Comparison of ENCODE assay signal across 8 cellular contexts in genomic region chrX:38806054-38806389, GRCh38. TPM values are rescaled to one million over a fixed set of nuclear protein-coding genes. Genes with fewer than 3 reads are reported as not detected.
DNase-seq lines count a peak whose midpoint lies in the region; ATAC-seq, FAIRE-seq and TF ChIP-seq lines count a peak whose summit lies in the region.

No MANE protein-coding gene starts in this region.

- TF ChIP-seq POLR2A in NB4 (IDR thresholded peaks at IDR 0.05; ENCODE audit: extremely low read depth, insufficient read length) = no peak

- no peak overlapping the region for H4K91ac ChIP-seq in mesenchymal stem cell (ENCODE audit: low read length)

- no peak overlapping the region for H2BK120ac ChIP-seq in mesenchymal stem cell (ENCODE audit: low read depth, low read length)

- no peak overlapping the region for H4K8ac ChIP-seq in mesenchymal stem cell (ENCODE audit: low read length)

- H3K4me1 ChIP-seq in mesenchymal stem cell (ENCODE audit: control insufficient read depth, insufficient read depth, low read depth, low read length) = peaks cover 8% of the 10 kb centered on the region

- no peak overlapping the region for H3K23ac ChIP-seq in mesenchymal stem cell (ENCODE audit: low read length in 2 of 2)

- ATAC-seq in HG03469 (IDR thresholded peaks at IDR 0.05; ENCODE audit: unreplicated experiment) = no peak

- DNase-seq in NCI-H345 (lab: John Stamatoyannopoulos, UW) (peak; percentile 61), NCI-H345 treated with DMSO at 0.1 percent for 48 hours (lab: John Stamatoyannopoulos, UW; ENCODE audit: unreplicated experiment) (no peak), NB4 (ENCODE audit: low read depth) (no peak), brain microvascular endothelial cell (no peak), mesenchymal stem cell (no peak), urothelium cell line (ENCODE audit: low spot score) (peak; percentile 23), NCI-H128 (lab: John Stamatoyannopoulos, UW; ENCODE audit: unreplicated experiment) (no peak)

- no peak overlapping the region for H2BK5ac ChIP-seq in mesenchymal stem cell (ENCODE audit: low read depth, low read length, poor library complexity, severe bottlenecking)

- no peak overlapping the region for H2AK5ac ChIP-seq in mesenchymal stem cell (ENCODE audit: low read length, severe bottlenecking)

- H2BK15ac ChIP-seq in mesenchymal stem cell (ENCODE audit: low read depth, poor library complexity, severe bottlenecking) = no peak overlapping the region

- no peak for TF ChIP-seq CTCF in NB4 (IDR thresholded peaks at IDR 0.05; ENCODE audit: low read depth, low read length)
- TF ChIP-seq CTCF in brain microvascular endothelial cell (IDR thresholded peaks at IDR 0.05; ENCODE audit: low read depth, low read length, missing control alignments) = no peak

- H3K36me3 ChIP-seq in brain microvascular endothelial cell (replicated peaks) = no peaks in the 10 kb centered on the region
- peaks cover 0 to 9% of the 10 kb centered on the region in 2 experiments for H3K36me3 ChIP-seq in mesenchymal stem cell (ENCODE audit: control insufficient read depth in 1 of 2, insufficient read depth in 2 of 2, low read depth in 1 of 2, low read length in 2 of 2)

- in situ Hi-C loops in brain microvascular endothelial cell (cut with HindIII; ENCODE audit: low pct_ligation_motif_present, low sequenced_read_pairs) = no loop called here

- no peak overlapping the region for H2AFZ ChIP-seq in mesenchymal stem cell (ENCODE audit: low read depth, low read length)

- no peaks in the 10 kb centered on the region for H3K27me3 ChIP-seq in brain microvascular endothelial cell (replicated peaks)
- H3K27me3 ChIP-seq in mesenchymal stem cell (ENCODE audit: control insufficient read depth in 1 of 2, insufficient read depth in 1 of 2, low read length in 2 of 2) = peaks cover 0 to 4% of the 10 kb centered on the region in 2 experiments

- no peak overlapping the region for H3K14ac ChIP-seq in mesenchymal stem cell (ENCODE audit: low read length in 2 of 2)

- H3K18ac ChIP-seq in mesenchymal stem cell (ENCODE audit: low read depth in 1 of 2, low read length in 2 of 2) = no peak overlapping the region

- H3K4me2 ChIP-seq in mesenchymal stem cell (ENCODE audit: low read length, poor library complexity, severe bottlenecking) = no peak overlapping the region

- H3K4ac ChIP-seq in mesenchymal stem cell (ENCODE audit: low read depth in 1 of 2, low read length in 2 of 2) = peak overlapping the region in 1 of 2 experiments; percentile 16

- H3K9ac ChIP-seq in mesenchymal stem cell (ENCODE audit: low read length) = peak overlapping the region; percentile 98

- H3K79me1 ChIP-seq in mesenchymal stem cell (replicated peaks; ENCODE audit: low read length, poor library complexity, severe bottlenecking) = no peaks in the 10 kb centered on the region

- H3K27ac ChIP-seq in brain microvascular endothelial cell = peak overlapping the region; percentile 90
- H3K27ac ChIP-seq in mesenchymal stem cell (ENCODE audit: low read length, poor library complexity, severe bottlenecking) = peak overlapping the region; percentile 74

- FAIRE-seq in urothelium cell line (lab: Jason Lieb, UNC) = no peak

- H3K4me3 ChIP-seq in NB4 (ENCODE audit: low read depth, low read length) (peak overlapping the region; percentile 72), brain microvascular endothelial cell (ENCODE audit: low read depth, low read length) (peak overlapping the region; percentile 73), mesenchymal stem cell (ENCODE audit: insufficient read depth in 1 of 2, low read depth in 1 of 2, low read length in 2 of 2) (peak overlapping the region in 1 of 2 experiments; percentile 90)

- no peak overlapping the region for H2BK12ac ChIP-seq in mesenchymal stem cell (ENCODE audit: low read length in 2 of 2)

- WGBS in mesenchymal stem cell = no CpG with 5 or more reads among the region's 10 CpGs

- H3K9me3 ChIP-seq in mesenchymal stem cell (ENCODE audit: control insufficient read depth, low read length) = no peaks in the 10 kb centered on the region

RNA-seq across cellular contexts. Expression of gene MID1IP1, which starts 4.8 kb away (rescaled TPM):
- polyA plus RNA-seq in mesenchymal stem cell (2013, experiment 1 of 2) = 39.9 TPM
- polyA plus RNA-seq in mesenchymal stem cell (2013, experiment 2 of 2) = 41.8 TPM

Comparison
In these comparisons a context has a peak if more than half of its experiments do, and no peak if none do; other contexts are left out.
1. DNase-seq: peak in NCI-H345 (single experiment) and urothelium cell line (single experiment); none in NCI-H345 treated with DMSO at 0.1 percent for 48 hours (single experiment), NB4 (single experiment), brain microvascular endothelial cell (single experiment), mesenchymal stem cell (single experiment) and NCI-H128 (single experiment).